11 cellular contexts compared by ENCODE assay signal in genomic region chr11:123055132-123055924, GRCh38. TPM values are rescaled to one million over a fixed set of nuclear protein-coding genes. Genes with fewer than 3 reads are reported as not detected.
DNase-seq lines count a peak whose midpoint lies in the region; ATAC-seq, FAIRE-seq and TF ChIP-seq lines count a peak whose summit lies in the region.
"Had no signal": no experiment of that assay in that cellular context is flagged by ENCODE, and none has a peak within 500 bp of the region (broad histone marks: within the 10 kb centered on the region; RNA-seq: fewer than 3 reads in every experiment).

No MANE protein-coding gene starts in this region.

- FAIRE-seq in G401.6 (lab: Jason Lieb, UNC) (peak; percentile 98), endothelial cell of umbilical vein (lab: Jason Lieb, UNC) (no peak)
- FAIRE-seq: TTC549 had no signal

- no peak overlapping the region for H3K4me3 ChIP-seq in CD4-positive, alpha-beta memory T cell (ENCODE audit: low read length in 2 of 2)
- H3K4me3 ChIP-seq in endothelial cell of umbilical vein (replicated peaks in 1 of 3; ENCODE audit: insufficient read depth in 1 of 3, low read depth in 1 of 3, low read length in 3 of 3), result no peak overlapping the region
- H3K4me3 ChIP-seq: thoracic aorta had no signal

- no peak overlapping the region for H3K9ac ChIP-seq in endothelial cell of umbilical vein (replicated peaks; ENCODE audit: extremely low read depth, insufficient read depth, low read length)

- no peaks in the 10 kb centered on the region for H3K9me3 ChIP-seq in CD4-positive, alpha-beta memory T cell (ENCODE audit: control insufficient read depth in 1 of 2, low read length in 2 of 2)
- no peaks in the 10 kb centered on the region for H3K9me3 ChIP-seq in endothelial cell of umbilical vein (replicated peaks; ENCODE audit: control insufficient read depth, insufficient read depth, low read length)
- H3K9me3 ChIP-seq: thoracic aorta had no signal

- H3K27ac Mint-ChIP-seq in CD4-positive, alpha-beta memory T cell, result peak overlapping the region; percentile 27 to 97 (median 87)

- DNase-seq in CD4-positive, alpha-beta memory T cell, result peak in 1 of 5 donors; percentile 14
- no peak for DNase-seq in RWPE1 (ENCODE audit: low spot score)
- no peak for DNase-seq in endothelial cell of umbilical vein (ENCODE audit: low read depth, low spot score)
- DNase-seq: NCI-H2171 had no signal

- peak overlapping the region; percentile 99 for H3K27ac ChIP-seq in CD4-positive, alpha-beta memory T cell (ENCODE audit: low read depth, low read length)
- H3K27ac ChIP-seq in RWPE1 (peak overlapping the region; percentile 62), endothelial cell of umbilical vein (ENCODE audit: insufficient read depth, low read depth, low read length) (no peak overlapping the region)
- H3K27ac ChIP-seq: thoracic aorta had no signal

- no peaks in the 10 kb centered on the region for H3K27me3 Mint-ChIP-seq in CD4-positive, alpha-beta memory T cell

- H2AFZ ChIP-seq in endothelial cell of umbilical vein (ENCODE audit: low read depth, low read length), result no peak overlapping the region

- peaks cover 61% of the 10 kb centered on the region for H3K36me3 ChIP-seq in CD4-positive, alpha-beta memory T cell (ENCODE audit: insufficient read depth, low read length)
- H3K36me3 ChIP-seq in endothelial cell of umbilical vein (ENCODE audit: control insufficient read depth in 2 of 2, extremely low read depth in 1 of 2, insufficient read depth in 2 of 2, low read length in 2 of 2), result peaks cover 43 to 48% of the 10 kb centered on the region in 2 experiments

- BruUV-seq in endothelial cell of umbilical vein (replicated peaks; lab: Mats Ljungman, UMichigan), result no TSS peak

- peak overlapping the region; percentile 20 to 100 (median 72) for H3K4me3 Mint-ChIP-seq in CD4-positive, alpha-beta memory T cell

- H3K4me1 Mint-ChIP-seq in CD4-positive, alpha-beta memory T cell, result peaks cover 51 to 71% (median 58%) of the 10 kb centered on the region in 4 donors

- CTCF ChIA-PET in CD4-positive, alpha-beta memory T cell (lab: Charles Lee; ENCODE audit: partially characterized antibody), result interaction anchor here (0.6 to 16.8 kb wide), 27 partner anchors 8 to 478 kb away, joined by 3 to 414 read pairs (median 9); partner anchors contain the start of gene HSPA8
- CTCF ChIA-PET in RWPE1 (lab: Yijun Ruan, JAX) (interaction anchor here (0.7 to 1.6 kb wide), 3 partner anchors 10 to 1249 kb away, joined by 3 to 4 read pairs (median 3); no protein-coding TSS in a partner anchor), endothelial cell of umbilical vein (lab: Charles Lee) (interaction anchor here (0.6 to 4.1 kb wide), 11 partner anchors 9 to 474 kb away, joined by 3 to 101 read pairs (median 10); no protein-coding TSS in a partner anchor)

- H3K36me3 Mint-ChIP-seq in CD4-positive, alpha-beta memory T cell, result peaks cover 57 to 67% of the 10 kb centered on the region in 2 donors

- H3K9me3 Mint-ChIP-seq in CD4-positive, alpha-beta memory T cell, result peaks cover 0 to 7% (median 0%) of the 10 kb centered on the region in 8 donors
- H3K9me3 Mint-ChIP-seq: brain had no signal

- TF ChIP-seq POLR2A in endothelial cell of umbilical vein (IDR thresholded peaks at IDR 0.05; ENCODE audit: low read depth, low read length), result no peak

- H3K9me1 ChIP-seq in endothelial cell of umbilical vein (replicated peaks; ENCODE audit: control insufficient read depth, extremely low read depth, insufficient read depth, low read length), result no peaks in the 10 kb centered on the region

- H3K79me2 ChIP-seq in endothelial cell of umbilical vein (ENCODE audit: control insufficient read depth, insufficient read depth, low read length), result peaks cover 34% of the 10 kb centered on the region

- intact Hi-C loops in CD4-positive, alpha-beta memory T cell (cut with micrococcal nuclease), result no loop called here
- intact Hi-C loops in endothelial cell of umbilical vein (cut with micrococcal nuclease), result loop anchor here (2.0 kb wide), 1 partner anchor 73 kb away; no protein-coding TSS in a partner anchor

- ATAC-seq in GM18873 (IDR thresholded peaks at IDR 0.05; ENCODE audit: low FRiP score, unreplicated experiment) (no peak), HG02588 (IDR thresholded peaks at IDR 0.05; ENCODE audit: unreplicated experiment) (no peak), GM19351 (IDR thresholded peaks at IDR 0.05; ENCODE audit: unreplicated experiment) (no peak)

- H4K20me1 ChIP-seq in endothelial cell of umbilical vein (replicated peaks; ENCODE audit: control insufficient read depth, extremely low read depth, insufficient read depth, low read length), result peaks cover 3% of the 10 kb centered on the region

- TF ChIP-seq CTCF in RWPE1 (conservative IDR thresholded peaks at IDR 0.05; ENCODE audit: low read depth) (no peak), endothelial cell of umbilical vein (IDR thresholded peaks at IDR 0.05; ENCODE audit: extremely low read depth in 1 of 2, insufficient read depth in 1 of 2, low read depth in 1 of 2, low read length in 2 of 2) (no peak)

- no peaks in the 10 kb centered on the region for H3K27me3 ChIP-seq in CD4-positive, alpha-beta memory T cell (ENCODE audit: insufficient read depth, low read length)
- H3K27me3 ChIP-seq in endothelial cell of umbilical vein (ENCODE audit: control insufficient read depth in 2 of 2, insufficient read depth in 2 of 2, low read length in 2 of 2), result no peaks in the 10 kb centered on the region

- dilution Hi-C loops in endothelial cell of umbilical vein (cut with MboI; ENCODE audit: extremely low pct_ligation_motif_present, low sequenced_read_pairs), result no loop called here

- peaks cover 63% of the 10 kb centered on the region for H3K4me1 ChIP-seq in CD4-positive, alpha-beta memory T cell (ENCODE audit: insufficient read depth, low read length)
- peaks cover 13% of the 10 kb centered on the region for H3K4me1 ChIP-seq in endothelial cell of umbilical vein (ENCODE audit: control insufficient read depth, extremely low read depth, insufficient read depth, low read length)

- no peak overlapping the region for H3K4me2 ChIP-seq in endothelial cell of umbilical vein (ENCODE audit: insufficient read depth, low read length)

- POLR2A ChIA-PET in CD4-positive, alpha-beta memory T cell (lab: Charles Lee; ENCODE audit: partially characterized antibody), result interaction anchor here (0.6 to 23.4 kb wide), 9 partner anchors 11 to 399 kb away, joined by 3 to 891 read pairs (median 4); partner anchors contain the start of gene HSPA8
- POLR2A ChIA-PET in RWPE1 (lab: Yijun Ruan, JAX; ENCODE audit: low non-redundant PET), result interaction anchor here (0.7 kb wide), 1 partner anchor 192 kb away, joined by 12 read pairs; no protein-coding TSS in a partner anchor
- POLR2A ChIA-PET in endothelial cell of umbilical vein (lab: Charles Lee), result interaction anchor here (1.2 kb wide), 1 partner anchor 10 kb away, joined by 10 read pairs; no protein-coding TSS in a partner anchor

TF ChIP-seq in endothelial cell of umbilical vein, 7 proteins besides CTCF, POLR2A, EP300 and RAD21:
- TF ChIP-seq MAX (IDR thresholded peaks at IDR 0.05; ENCODE audit: insufficient read depth, insufficient read length) (no peak), POLR2AphosphoS5 (IDR thresholded peaks at IDR 0.05; ENCODE audit: insufficient read depth, low read depth, low read length) (peak; percentile 40), FOS (IDR thresholded peaks at IDR 0.05; ENCODE audit: borderline replicate concordance, insufficient read depth, low read length) (no peak), JUN (IDR thresholded peaks at IDR 0.05; ENCODE audit: borderline replicate concordance, insufficient read depth, insufficient read length, low read depth) (no peak), MYC (IDR thresholded peaks at IDR 0.05; ENCODE audit: low read depth, low read length) (no peak)

RNA-seq across cellular contexts. Expression of gene HSPA8, which starts 6.6 kb away (rescaled TPM):
- total RNA-seq in CD4-positive, alpha-beta memory T cell, result 100 to 1,000 TPM; 809 to 852 TPM
- 1,000 to 10,000 TPM; 1,622 to 1,778 TPM for polyA plus RNA-seq in CD4-positive, alpha-beta memory T cell
- total RNA-seq in endothelial cell of umbilical vein, result 1,573 and 1,728 TPM in 2 replicates
- polyA plus RNA-seq in endothelial cell of umbilical vein, result 1,383 and 1,403 TPM in 2 replicates
- 1,786 and 2,092 TPM in 2 replicates for polyA plus RNA-seq in endothelial cell of umbilical vein (2011; cell fraction: cytosol; rRNA removed)
- polyA plus RNA-seq in endothelial cell of umbilical vein (2011; cell fraction: nucleus; rRNA removed), result 1,186 and 1,234 TPM in 2 replicates
- polyA plus RNA-seq in endothelial cell of umbilical vein (2012), result 1,835 and 3,311 TPM in 2 replicates
- 2,807 and 3,163 TPM in 2 replicates for polyA minus RNA-seq in endothelial cell of umbilical vein
- 881 TPM for polyA minus RNA-seq in endothelial cell of umbilical vein (2011; cell fraction: cytosol; rRNA and poly(A)+ RNA removed)
- polyA minus RNA-seq in endothelial cell of umbilical vein (2011; cell fraction: nucleus; rRNA and poly(A)+ RNA removed), result 478 and 763 TPM in 2 replicates
